Comparison of ENCODE assay signal across 8 cellular contexts in genomic region chr5:142095035-142095434, GRCh38. TPM values are rescaled to one million over a fixed set of nuclear protein-coding genes. Genes with fewer than 3 reads are reported as not detected.
DNase-seq lines count a peak whose midpoint lies in the region; ATAC-seq and TF ChIP-seq lines count a peak whose summit lies in the region.

No MANE protein-coding gene starts in this region.

- peak in 1 of 5 donors; percentile 72 for DNase-seq in CD4-positive, alpha-beta memory T cell
- peak; percentile 43 to 79 for DNase-seq in activated CD4-positive, alpha-beta T cell treated with anti-CD3 and anti-CD28 coated beads, Interleukin-2, amount 50 U/mL, for 24 hours (ENCODE audit: low read depth in 1 of 2, low spot score in 1 of 2)
- DNase-seq in effector memory CD4-positive, alpha-beta T cell = peak in 2 of 3 donors; percentile 31 to 40
- DNase-seq in stimulated activated CD4-positive, alpha-beta T cell treated with anti-CD3 and anti-CD28 coated beads, Interleukin-2, amount 100 ng/mL, for 4 hours (ENCODE audit: low read depth) = peak; percentile 73
- DNase-seq in brain microvascular endothelial cell (no peak), DMS53 treated with DMSO at 0.1 percent for 48 hours (lab: John Stamatoyannopoulos, UW; ENCODE audit: unreplicated experiment) (no peak), NCI-H1417 (lab: John Stamatoyannopoulos, UW) (no peak)

- no peaks in the 10 kb centered on the region for H3K36me3 ChIP-seq in CD4-positive, alpha-beta memory T cell (ENCODE audit: insufficient read depth, low read length)
- no peaks in the 10 kb centered on the region for H3K36me3 ChIP-seq in effector memory CD4-positive, alpha-beta T cell (ENCODE audit: control insufficient read depth, insufficient read depth, low read length)
- no peaks in the 10 kb centered on the region for H3K36me3 ChIP-seq in brain microvascular endothelial cell (replicated peaks)

- intact Hi-C loops in CD4-positive, alpha-beta memory T cell (cut with micrococcal nuclease) = loop anchor here (1.0 to 2.0 kb wide), 3 partner anchors 9 to 70 kb away; partner anchors contain the start of gene NDFIP1

- H3K9me3 Mint-ChIP-seq in CD4-positive, alpha-beta memory T cell = no peaks in the 10 kb centered on the region

- peak overlapping the region; percentile 92 to 98 (median 96) for H3K27ac Mint-ChIP-seq in CD4-positive, alpha-beta memory T cell

- H3K27me3 Mint-ChIP-seq in CD4-positive, alpha-beta memory T cell = no peaks in the 10 kb centered on the region

- no peaks in the 10 kb centered on the region for H3K27me3 ChIP-seq in CD4-positive, alpha-beta memory T cell (ENCODE audit: insufficient read depth, low read length)
- H3K27me3 ChIP-seq in effector memory CD4-positive, alpha-beta T cell (replicated peaks; ENCODE audit: control insufficient read depth, insufficient read depth, low read length, poor library complexity, severe bottlenecking) = no peaks in the 10 kb centered on the region
- H3K27me3 ChIP-seq in brain microvascular endothelial cell (replicated peaks) = no peaks in the 10 kb centered on the region

- no peaks in the 10 kb centered on the region for H3K36me3 Mint-ChIP-seq in CD4-positive, alpha-beta memory T cell

- peak overlapping the region in 7 of 8 donors; percentile 37 to 73 (median 58) for H3K4me3 Mint-ChIP-seq in CD4-positive, alpha-beta memory T cell

- CTCF ChIA-PET in CD4-positive, alpha-beta memory T cell (lab: Charles Lee; ENCODE audit: partially characterized antibody) = interaction anchor here (0.6 to 4.7 kb wide), 9 partner anchors 9 to 126 kb away, joined by 3 to 44 read pairs (median 7); partner anchors contain the start of genes GNPDA1, NDFIP1 and RNF14

- POLR2A ChIA-PET in CD4-positive, alpha-beta memory T cell (lab: Charles Lee; ENCODE audit: partially characterized antibody) = interaction anchor here (0.8 to 8.7 kb wide), 11 partner anchors 9 to 172 kb away, joined by 3 to 96 read pairs (median 7); partner anchors contain the start of genes DELE1, GNPDA1, NDFIP1 and RNF14

- TF ChIP-seq CTCF in brain microvascular endothelial cell (IDR thresholded peaks at IDR 0.05; ENCODE audit: low read depth, low read length, missing control alignments) = no peak

- peaks cover 48% of the 10 kb centered on the region for H3K4me1 ChIP-seq in CD4-positive, alpha-beta memory T cell (ENCODE audit: insufficient read depth, low read length)
- H3K4me1 ChIP-seq in effector memory CD4-positive, alpha-beta T cell (ENCODE audit: control insufficient read depth, insufficient read depth, low read length, poor library complexity, severe bottlenecking) = peaks cover 28% of the 10 kb centered on the region

- H3K4me1 Mint-ChIP-seq in CD4-positive, alpha-beta memory T cell = peaks cover 31 to 51% (median 36%) of the 10 kb centered on the region in 4 donors

- no peak for ATAC-seq in HG03045 (IDR thresholded peaks at IDR 0.05; ENCODE audit: unreplicated experiment)

- in situ Hi-C loops in brain microvascular endothelial cell (cut with HindIII; ENCODE audit: low pct_ligation_motif_present, low sequenced_read_pairs) = no loop called here

- no peaks in the 10 kb centered on the region for H3K9me3 ChIP-seq in CD4-positive, alpha-beta memory T cell (ENCODE audit: control insufficient read depth in 1 of 2, low read length in 2 of 2)
- H3K9me3 ChIP-seq in effector memory CD4-positive, alpha-beta T cell (ENCODE audit: control insufficient read depth, low read length) = no peaks in the 10 kb centered on the region

- peak overlapping the region; percentile 84 for H3K27ac ChIP-seq in CD4-positive, alpha-beta memory T cell (ENCODE audit: low read depth, low read length)
- peak overlapping the region; percentile 88 for H3K27ac ChIP-seq in effector memory CD4-positive, alpha-beta T cell (ENCODE audit: insufficient read depth, low read length, poor library complexity, severe bottlenecking)
- no peak overlapping the region for H3K27ac ChIP-seq in brain microvascular endothelial cell

- peak overlapping the region in 1 of 2 donors; percentile 27 for H3K4me3 ChIP-seq in CD4-positive, alpha-beta memory T cell (ENCODE audit: low read length in 2 of 2)
- no peak overlapping the region for H3K4me3 ChIP-seq in effector memory CD4-positive, alpha-beta T cell (ENCODE audit: insufficient read depth, low read depth, low read length, poor library complexity, severe bottlenecking)
- H3K4me3 ChIP-seq in brain microvascular endothelial cell (ENCODE audit: low read depth, low read length) = no peak overlapping the region

RNA-seq across cellular contexts. Expression of gene NDFIP1, which starts 13.5 kb away (rescaled TPM):
- total RNA-seq in CD4-positive, alpha-beta memory T cell = 10 to 100 TPM; 73.8 to 78.4 TPM
- 10 to 100 TPM; 70.0 to 98.3 TPM for polyA plus RNA-seq in CD4-positive, alpha-beta memory T cell

Comparison
In these comparisons a context has a peak if more than half of its experiments do, and no peak if none do; other contexts are left out.
1. DNase-seq: peak in activated CD4-positive, alpha-beta T cell treated with anti-CD3 and anti-CD28 coated beads, Interleukin-2, amount 50 U/mL, for 24 hours (2 of 2), effector memory CD4-positive, alpha-beta T cell (2 of 3) and stimulated activated CD4-positive, alpha-beta T cell treated with anti-CD3 and anti-CD28 coated beads, Interleukin-2, amount 100 ng/mL, for 4 hours (single experiment); none in brain microvascular endothelial cell (single experiment), DMS53 treated with DMSO at 0.1 percent for 48 hours (single experiment) and NCI-H1417 (0 of 3).